Comparison of ENCODE assay signal across 12 cellular contexts in the genomic region with DNA sequence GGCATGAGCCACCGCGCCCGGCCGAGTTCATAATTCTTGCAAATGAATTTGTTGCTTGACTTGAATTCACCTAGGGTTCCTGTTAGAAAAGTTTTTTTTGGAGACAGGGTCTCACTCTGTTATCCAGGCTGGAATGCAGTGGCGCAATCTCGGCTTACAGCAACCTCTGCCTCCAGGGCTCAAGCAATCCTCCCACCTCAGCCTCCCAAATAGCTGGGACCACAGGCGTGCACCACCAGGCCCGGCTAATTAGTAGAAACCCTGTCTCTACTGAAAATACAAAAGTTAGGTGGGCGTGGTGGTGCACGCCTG.
DNase-seq lines count a peak whose midpoint lies in the region; ATAC-seq, FAIRE-seq and TF ChIP-seq lines count a peak whose summit lies in the region.
"Had no signal": no experiment of that assay in that cellular context is flagged by ENCODE, and none has a peak within 500 bp of the region (broad histone marks: within the 10 kb centered on the region; RNA-seq: fewer than 3 reads in every experiment).

No MANE protein-coding gene starts in this region.

- peaks cover 34% of the 10 kb centered on the region for H3K4me1 ChIP-seq in BLaER1
- no peaks in the 10 kb centered on the region for H3K4me1 ChIP-seq in MM.1S (ENCODE audit: low read length)
- peaks cover 0 to 6% of the 10 kb centered on the region in 2 experiments; a peak in 2 of 5 replicates for H3K4me1 ChIP-seq in K562 (replicated peaks in 1 of 2; ENCODE audit: control insufficient read depth in 2 of 2, insufficient read depth in 2 of 2, low read length in 2 of 2)
- H3K4me1 ChIP-seq in neuronal stem cell (ENCODE audit: control insufficient read depth in 2 of 2, insufficient read depth in 1 of 2, low read depth in 1 of 2, low read length in 2 of 2), result no peaks in the 10 kb centered on the region

- no peaks in the 10 kb centered on the region for H3K79me1 ChIP-seq in neuronal stem cell (ENCODE audit: low read depth, low read length)

- no peak overlapping the region for H2BK12ac ChIP-seq in neuronal stem cell (ENCODE audit: low read length)

- H3F3A ChIP-seq in MM.1S (ENCODE audit: insufficient read depth, low read length), result no peaks in the 10 kb centered on the region

- CTCF ChIA-PET in K562 (lab: Yijun Ruan, JAX; ENCODE audit: low intra/inter-chr PET ratio), result interaction anchor here (0.7 kb wide), 1 partner anchor 438 kb away, joined by 3 read pairs; no protein-coding TSS in a partner anchor

- H2BK15ac ChIP-seq in neuronal stem cell (ENCODE audit: low read length), result no peak overlapping the region

- no TSS peak for BruUV-seq in K562 (replicated peaks; lab: Mats Ljungman, UMichigan)

- H2BK5ac ChIP-seq in neuronal stem cell (ENCODE audit: low read length), result no peak overlapping the region

- ATAC-seq in K562 (no peak), HG03095 (IDR thresholded peaks at IDR 0.05; ENCODE audit: unreplicated experiment) (no peak)

- H4K20me1 ChIP-seq in BLaER1, result no peaks in the 10 kb centered on the region
- no peaks in the 10 kb centered on the region for H4K20me1 ChIP-seq in MM.1S (ENCODE audit: insufficient read depth, low read length)
- no peaks in the 10 kb centered on the region for H4K20me1 ChIP-seq in K562 (replicated peaks; ENCODE audit: control insufficient read depth, insufficient read depth, low read length)

- no peak overlapping the region for H3K4ac ChIP-seq in neuronal stem cell (ENCODE audit: low read length)

- H3K14ac ChIP-seq in neuronal stem cell (ENCODE audit: low read length), result no peak overlapping the region

- no peak overlapping the region for H3K23ac ChIP-seq in neuronal stem cell (ENCODE audit: low read depth, low read length, poor library complexity)

- H4K91ac ChIP-seq in neuronal stem cell (ENCODE audit: low read depth, low read length, poor library complexity), result no peak overlapping the region

- no peaks in the 10 kb centered on the region for H3K36me3 ChIP-seq in BLaER1
- H3K36me3 ChIP-seq in MM.1S (replicated peaks; ENCODE audit: insufficient read depth, low read length), result no peaks in the 10 kb centered on the region
- no peaks in the 10 kb centered on the region for H3K36me3 ChIP-seq in K562 (ENCODE audit: control insufficient read depth, insufficient read depth, low read length)
- no peaks in the 10 kb centered on the region for H3K36me3 ChIP-seq in neuronal stem cell (replicated peaks in 1 of 2; ENCODE audit: control insufficient read depth in 2 of 2, insufficient read depth in 2 of 2, low read length in 2 of 2)
- H3K36me3 ChIP-seq: SJSA1 had no signal

- TF ChIP-seq EP300 in K562 (IDR thresholded peaks at IDR 0.05; ENCODE audit: low read length), result no peak

- no peak overlapping the region for H2AK5ac ChIP-seq in neuronal stem cell (ENCODE audit: low read depth, low read length)

- no peak for DNase-seq in MM.1S
- DNase-seq in K562 (ENCODE audit: extremely low read depth in 1 of 4, low spot score in 3 of 4), result no peak
- no peak for DNase-seq in neuronal stem cell (ENCODE audit: low spot score)
- DNase-seq in NCI-H1436 (lab: John Stamatoyannopoulos, UW), result no peak
- DNase-seq in D721Med (ENCODE audit: insufficient read length, low spot score), result no peak
- no peak for DNase-seq in NCI-H2227 treated with DMSO at 0.1 percent for 48 hours (lab: John Stamatoyannopoulos, UW)
- DNase-seq: NCI-H1092 had no signal

- no peaks in the 10 kb centered on the region for H3K9me2 ChIP-seq in MM.1S (replicated peaks; ENCODE audit: insufficient read depth, low read length)

- no peak for TF ChIP-seq RAD21 in K562 (CRISPR knock-in tag; conservative IDR thresholded peaks at IDR 0.05 in 1 of 2, IDR thresholded peaks at IDR 0.05 in 1 of 2)

- no peak overlapping the region for H2BK120ac ChIP-seq in neuronal stem cell (ENCODE audit: low read depth, low read length)

- no peak for TF ChIP-seq POLR2A in K562 (conservative IDR thresholded peaks at IDR 0.05)

- no peak for FAIRE-seq in K562 (lab: Jason Lieb, UNC)
- FAIRE-seq in D721Med (lab: Jason Lieb, UNC), result no peak
- FAIRE-seq: H54 had no signal

- H3K27ac ChIP-seq in BLaER1 (no peak overlapping the region), MM.1S (ENCODE audit: low read length) (no peak overlapping the region), K562 (ENCODE audit: extremely low read depth, low read depth, low read length) (no peak overlapping the region), neuronal stem cell (replicated peaks; ENCODE audit: low read length) (no peak overlapping the region)
- H3K27ac ChIP-seq: RWPE1, SJSA1 had no signal

- no peak overlapping the region for H4K8ac ChIP-seq in neuronal stem cell (ENCODE audit: low read depth, low read length)

- H3K4me2 ChIP-seq in BLaER1, result 0 out of 2 replicates have a peak overlapping the region, but pooled peaks have one; percentile 59
- H3K4me2 ChIP-seq in MM.1S (ENCODE audit: low read depth, low read length), result peak overlapping the region; percentile 34; the same call in 1 of the 2 replicates
- H3K4me2 ChIP-seq in K562 (ENCODE audit: insufficient read depth, low read length), result no peak overlapping the region
- H3K4me2 ChIP-seq in neuronal stem cell (ENCODE audit: insufficient read depth, low read length, poor library complexity, severe bottlenecking), result no peak overlapping the region

- no peak overlapping the region for H3K9ac ChIP-seq in BLaER1
- H3K9ac ChIP-seq in MM.1S (ENCODE audit: low read length), result no peak overlapping the region
- no peak overlapping the region for H3K9ac ChIP-seq in K562 (ENCODE audit: insufficient read depth in 1 of 2, low read depth in 2 of 2, low read length in 2 of 2)
- no peak overlapping the region for H3K9ac ChIP-seq in neuronal stem cell (ENCODE audit: low read depth, low read length, poor library complexity)

- TF ChIP-seq CTCF in MM.1S (IDR thresholded peaks at IDR 0.05; ENCODE audit: low read length), result no peak
- no peak for TF ChIP-seq CTCF in K562 (IDR thresholded peaks at IDR 0.05 in 2 of 3, conservative IDR thresholded peaks at IDR 0.05 in 1 of 3; ENCODE audit: insufficient read depth in 2 of 3, low read depth in 1 of 3, low read length in 3 of 3)
- no peak for TF ChIP-seq CTCF in D721Med (IDR thresholded peaks at IDR 0.05; ENCODE audit: insufficient read depth, missing control alignments)

- intact Hi-C loops in K562 (cut with micrococcal nuclease), result no loop called here

- H3K9me1 ChIP-seq in K562 (ENCODE audit: control insufficient read depth, insufficient read depth, low read length), result no peaks in the 10 kb centered on the region

- POLR2A ChIA-PET in K562 (lab: Yijun Ruan, JAX), result no interaction called here

- 38% methylated on average over 10 of the region's 10 CpGs for WGBS in K562 (ENCODE audit: insufficient coverage, low coverage, missing lambda C conversion rate)
- no CpG with 5 or more reads among the region's 10 CpGs for WGBS in neuronal stem cell (ENCODE audit: extremely low coverage in 2 of 2, insufficient read length in 2 of 2, insufficient replicate concordance in 1 of 2), 2 donors

- no peak overlapping the region for H2AFZ ChIP-seq in MM.1S (ENCODE audit: low read length)
- no peak overlapping the region for H2AFZ ChIP-seq in K562 (ENCODE audit: low read depth, low read length)
- H2AFZ ChIP-seq in neuronal stem cell (ENCODE audit: low read length), result peak overlapping the region; percentile 61

- in situ Hi-C loops in K562 (cut with MboI), result no loop called here

- H3K9me3 ChIP-seq in BLaER1 (no peaks in the 10 kb centered on the region), MM.1S (replicated peaks; ENCODE audit: insufficient read depth, low read length) (no peaks in the 10 kb centered on the region), K562 (replicated peaks; ENCODE audit: control insufficient read depth, insufficient read depth, low read depth, low read length) (no peaks in the 10 kb centered on the region), neuronal stem cell (replicated peaks in 1 of 2; ENCODE audit: control insufficient read depth in 2 of 2, insufficient read depth in 1 of 2, low read depth in 1 of 2, low read length in 2 of 2) (no peaks in the 10 kb centered on the region)
- H3K9me3 ChIP-seq: SJSA1 had no signal

- H3K79me2 ChIP-seq in MM.1S (ENCODE audit: low read length) (no peaks in the 10 kb centered on the region), K562 (ENCODE audit: control insufficient read depth, insufficient read depth, low read length) (no peaks in the 10 kb centered on the region)

- no peak overlapping the region for H3K18ac ChIP-seq in neuronal stem cell (ENCODE audit: low read length)

- H3K27me3 ChIP-seq in BLaER1 (no peaks in the 10 kb centered on the region), MM.1S (replicated peaks; ENCODE audit: insufficient read depth, low read length) (no peaks in the 10 kb centered on the region), K562 (ENCODE audit: control insufficient read depth in 2 of 2, insufficient read depth in 2 of 2, low read length in 2 of 2) (peaks cover 24 to 39% of the 10 kb centered on the region in 2 experiments), neuronal stem cell (ENCODE audit: control insufficient read depth in 3 of 3, insufficient read depth in 3 of 3, low read depth in 1 of 3, low read length in 3 of 3) (no peaks in the 10 kb centered on the region)
- H3K27me3 ChIP-seq: SJSA1 had no signal

- H3K4me3 ChIP-seq in BLaER1 (no peak overlapping the region), MM.1S (ENCODE audit: low read length) (no peak overlapping the region), K562 (peak overlapping the region; percentile 15; the same call in 1 of the 2 replicates), neuronal stem cell (ENCODE audit: low read length in 2 of 2) (no peak overlapping the region)
- H3K4me3 ChIP-seq: SJSA1 had no signal

TF ChIP-seq in K562, 482 proteins besides CTCF, POLR2A, EP300 and RAD21:
- TF ChIP-seq U2AF1 (optimal IDR thresholded peaks at IDR 0.05; ENCODE audit: low read depth, low read length) (no peak), SMAD1 (IDR thresholded peaks at IDR 0.05; ENCODE audit: low read depth, low read length, partially characterized antibody) (no peak), TOE1 (IDR thresholded peaks at IDR 0.05; ENCODE audit: borderline replicate concordance) (0 out of 2 replicates have a peak, but pooled peaks have one; percentile 10), TOE1 (CRISPR knock-in tag; IDR thresholded peaks at IDR 0.05; ENCODE audit: borderline replicate concordance, low read depth) (no peak), CEBPB (tag; IDR thresholded peaks at IDR 0.05) (peak; percentile 50)
- TF ChIP-seq, protein P1, sequence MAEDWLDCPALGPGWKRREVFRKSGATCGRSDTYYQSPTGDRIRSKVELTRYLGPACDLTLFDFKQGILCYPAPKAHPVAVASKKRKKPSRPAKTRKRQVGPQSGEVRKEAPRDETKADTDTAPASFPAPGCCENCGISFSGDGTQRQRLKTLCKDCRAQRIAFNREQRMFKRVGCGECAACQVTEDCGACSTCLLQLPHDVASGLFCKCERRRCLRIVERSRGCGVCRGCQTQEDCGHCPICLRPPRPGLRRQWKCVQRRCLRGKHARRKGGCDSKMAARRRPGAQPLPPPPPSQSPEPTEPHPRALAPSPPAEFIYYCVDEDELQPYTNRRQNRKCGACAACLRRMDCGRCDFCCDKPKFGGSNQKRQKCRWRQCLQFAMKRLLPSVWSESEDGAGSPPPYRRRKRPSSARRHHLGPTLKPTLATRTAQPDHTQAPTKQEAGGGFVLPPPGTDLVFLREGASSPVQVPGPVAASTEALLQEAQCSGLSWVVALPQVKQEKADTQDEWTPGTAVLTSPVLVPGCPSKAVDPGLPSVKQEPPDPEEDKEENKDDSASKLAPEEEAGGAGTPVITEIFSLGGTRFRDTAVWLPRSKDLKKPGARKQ (CRISPR knock-in tag; IDR thresholded peaks at IDR 0.05), result no peak

Comparison
In these comparisons a context has a peak if more than half of its experiments do, and no peak if none do; other contexts are left out.
1. H3K4me2 ChIP-seq: peak in BLaER1 (single experiment) and MM.1S (single experiment); none in K562 (single experiment) and neuronal stem cell (single experiment).